In the genomic region with DNA sequence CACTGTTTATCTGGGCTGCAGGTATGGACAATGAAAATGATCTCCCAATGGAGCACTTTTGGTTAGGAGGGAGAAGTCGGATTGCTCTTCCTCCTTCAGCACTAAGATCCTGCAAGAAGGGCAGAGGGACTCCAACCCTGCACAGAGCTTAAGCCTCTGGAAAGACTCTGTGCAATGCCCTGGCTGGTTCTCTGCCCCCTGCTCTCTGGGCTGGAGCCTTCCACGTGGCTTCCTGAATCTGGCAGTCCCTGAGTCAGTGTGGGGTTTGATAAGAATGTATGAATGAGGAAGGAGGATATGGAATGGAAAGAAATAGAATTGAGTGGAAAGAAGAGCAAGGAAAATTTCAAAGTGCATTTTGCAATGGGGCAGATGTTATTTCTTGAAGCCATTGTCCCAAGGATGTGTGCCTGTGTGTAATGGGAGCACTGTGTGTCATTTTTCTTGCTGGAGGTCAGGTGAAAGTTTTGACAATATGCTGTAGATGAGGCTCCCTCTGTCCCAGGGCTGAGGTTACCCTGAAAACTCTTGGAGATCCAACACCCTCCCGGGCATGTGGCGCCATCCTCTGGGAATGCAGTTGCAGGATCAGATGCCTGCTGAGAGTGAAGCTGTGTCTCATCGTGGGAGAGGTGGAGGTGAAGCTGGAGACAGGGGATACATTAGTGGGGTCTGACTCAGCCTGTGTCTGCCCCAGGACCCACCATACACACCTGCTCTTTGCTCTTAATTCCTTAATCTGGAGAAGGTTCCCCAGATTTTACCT, we compare ENCODE assay signal across 17 cellular contexts. TPM values are rescaled to one million over a fixed set of nuclear protein-coding genes. Genes with fewer than 3 reads are reported as not detected.
DNase-seq lines count a peak whose midpoint lies in the region; ATAC-seq and TF ChIP-seq lines count a peak whose summit lies in the region.
"Had no signal": no experiment of that assay in that cellular context is flagged by ENCODE, and none has a peak within 500 bp of the region (broad histone marks: within the 10 kb centered on the region; RNA-seq: fewer than 3 reads in every experiment).

No MANE protein-coding gene starts in this region.

- H3K27me3 ChIP-seq in endodermal cell (ENCODE audit: control insufficient read depth, insufficient read depth, low read length, poor library complexity, severe bottlenecking) (no peaks in the 10 kb centered on the region), H7 (ENCODE audit: control insufficient read depth, insufficient read depth, low read length) (no peaks in the 10 kb centered on the region; the same call in 1 of the 2 replicates)

- H3K4me3 Mint-ChIP-seq in Calu3 (ENCODE audit: low read depth, unreplicated experiment) (no peak overlapping the region), endodermal cell (no peak overlapping the region)

- DNase-seq in Calu3 (no peak), OCI-M1 (lab: John Stamatoyannopoulos, UW) (peak; percentile 3), endodermal cell (peak; percentile 71), kidney tubule cell (ENCODE audit: low spot score) (peak; percentile 54), H7 (no peak)
- DNase-seq in activated naive CD4-positive, alpha-beta T cell treated with Interleukin-2 at 50 U/mL for 16 hours, result no peak
- DNase-seq: GF-D8, NCI-H187, NCI-H446, NCI-H748 treated with DMSO at 0.1 percent for 48 hours, RPMI8226 had no signal

- H3K27ac Mint-ChIP-seq in Calu3 (ENCODE audit: unreplicated experiment), result peak overlapping the region; percentile 43
- no peak overlapping the region for H3K27ac Mint-ChIP-seq in endodermal cell

- H3K4me1 ChIP-seq in endodermal cell (ENCODE audit: control insufficient read depth, insufficient read depth, low read length), result no peaks in the 10 kb centered on the region
- H3K4me1 ChIP-seq: HAP-1 had no signal

- no peak overlapping the region for H3K9ac ChIP-seq in endodermal cell (ENCODE audit: extremely low read depth, low read length, poor library complexity, severe bottlenecking)

- no peak for ATAC-seq in GM18502 (IDR thresholded peaks at IDR 0.05; ENCODE audit: poor library complexity, unreplicated experiment)

- H3K36me3 Mint-ChIP-seq in Calu3 (ENCODE audit: insufficient read depth, unreplicated experiment) (no peaks in the 10 kb centered on the region), endodermal cell (ENCODE audit: low read depth) (no peaks in the 10 kb centered on the region)

- H3K4me1 Mint-ChIP-seq in Calu3 (ENCODE audit: low read depth, unreplicated experiment) (peaks cover 18% of the 10 kb centered on the region), endodermal cell (peaks cover 7% of the 10 kb centered on the region)

- CTCF ChIA-PET in Calu3 (lab: Charles Lee), result no interaction called here

- H3K4me3 ChIP-seq in endodermal cell (ENCODE audit: low read length) (no peak overlapping the region), H7 (ENCODE audit: insufficient read depth, low read depth, low read length) (no peak overlapping the region)
- H3K4me3 ChIP-seq: HAP-1 had no signal

- TF ChIP-seq CTCF in Calu3 (IDR thresholded peaks at IDR 0.05; ENCODE audit: unreplicated experiment) (no peak), endodermal cell (conservative IDR thresholded peaks at IDR 0.05) (peak; percentile 49)

- intact Hi-C loops in Calu3 (cut with micrococcal nuclease; ENCODE audit: unreplicated experiment), result no loop called here

- H3K27me3 Mint-ChIP-seq in Calu3 (ENCODE audit: unreplicated experiment) (no peaks in the 10 kb centered on the region), endodermal cell (ENCODE audit: insufficient read depth) (peaks cover 7% of the 10 kb centered on the region)

- H3K9me3 ChIP-seq in endodermal cell (ENCODE audit: control insufficient read depth, low read length), result peaks cover 9% of the 10 kb centered on the region
- H3K9me3 ChIP-seq: HAP-1 had no signal

- H3K9me3 Mint-ChIP-seq in Calu3 (ENCODE audit: low read depth, unreplicated experiment) (no peaks in the 10 kb centered on the region), endodermal cell (peaks cover 15% of the 10 kb centered on the region)

- H3K36me3 ChIP-seq in endodermal cell (ENCODE audit: control insufficient read depth, insufficient read depth, low read length) (no peaks in the 10 kb centered on the region), H7 (replicated peaks; ENCODE audit: control insufficient read depth, insufficient read depth, low read length) (no peaks in the 10 kb centered on the region)
- H3K36me3 ChIP-seq: HAP-1 had no signal

- no peak overlapping the region for H3K27ac ChIP-seq in endodermal cell (ENCODE audit: low read depth, low read length)
- H3K27ac ChIP-seq: C4-2B, HL-60 had no signal

- BruUV-seq in Calu3 (replicated peaks; lab: Mats Ljungman, UMichigan), result no TSS peak

- WGBS in endodermal cell (ENCODE audit: insufficient coverage in 1 of 2, insufficient read length in 1 of 2), 2 experiments, result 81 to 92% methylated on average over 2 to 5 of the region's 5 CpGs

RNA-seq across cellular contexts. Expression of gene CST9L, which starts 16.3 kb away (rescaled TPM):
- total RNA-seq in Calu3 (2022) (not detected in 2 replicates), endodermal cell (not detected)
- polyA plus RNA-seq in endodermal cell (2013, experiment 1 of 2), result not detected
- not detected for polyA plus RNA-seq in endodermal cell (2013, experiment 2 of 2)
- total RNA-seq in H7 (2014; rRNA removed; shearing (Covaris generic)), result not detected in 2 replicates
- total RNA-seq: Daoy, LHCN-M2 had no signal

RNA-seq across cellular contexts. Expression of gene CST9, which starts 21.1 kb away (rescaled TPM):
- total RNA-seq in Calu3 (2022), result not detected in 2 replicates
- not detected for total RNA-seq in endodermal cell
- not detected for polyA plus RNA-seq in endodermal cell (2013, experiment 1 of 2)
- polyA plus RNA-seq in endodermal cell (2013, experiment 2 of 2), result not detected
- total RNA-seq in H7 (2014; rRNA removed; shearing (Covaris generic)), result not detected in 2 replicates
- total RNA-seq: Daoy, LHCN-M2 had no signal

RNA-seq across cellular contexts. Expression of gene CST3, which starts 53.1 kb away (rescaled TPM):
- 95.7 and 107 TPM in 2 replicates for total RNA-seq in Calu3 (2022)
- 100 to 1,000 TPM; 131 to 177 TPM for total RNA-seq in endodermal cell
- 161 TPM for polyA plus RNA-seq in endodermal cell (2013, experiment 1 of 2)
- polyA plus RNA-seq in endodermal cell (2013, experiment 2 of 2), result 145 TPM
- 68.5 and 104 TPM in 2 replicates for total RNA-seq in H7 (2014; rRNA removed; shearing (Covaris generic))

Comparison
In these comparisons a context has a peak if more than half of its experiments do, and no peak if none do; other contexts are left out.
1. DNase-seq: peak in OCI-M1 (single experiment), endodermal cell (single experiment) and kidney tubule cell (single experiment); none in Calu3 (single experiment), H7 (single experiment) and activated naive CD4-positive, alpha-beta T cell treated with Interleukin-2 at 50 U/mL for 16 hours (single experiment).